ENCODE assay signal across 8 cellular contexts in the genomic region with DNA sequence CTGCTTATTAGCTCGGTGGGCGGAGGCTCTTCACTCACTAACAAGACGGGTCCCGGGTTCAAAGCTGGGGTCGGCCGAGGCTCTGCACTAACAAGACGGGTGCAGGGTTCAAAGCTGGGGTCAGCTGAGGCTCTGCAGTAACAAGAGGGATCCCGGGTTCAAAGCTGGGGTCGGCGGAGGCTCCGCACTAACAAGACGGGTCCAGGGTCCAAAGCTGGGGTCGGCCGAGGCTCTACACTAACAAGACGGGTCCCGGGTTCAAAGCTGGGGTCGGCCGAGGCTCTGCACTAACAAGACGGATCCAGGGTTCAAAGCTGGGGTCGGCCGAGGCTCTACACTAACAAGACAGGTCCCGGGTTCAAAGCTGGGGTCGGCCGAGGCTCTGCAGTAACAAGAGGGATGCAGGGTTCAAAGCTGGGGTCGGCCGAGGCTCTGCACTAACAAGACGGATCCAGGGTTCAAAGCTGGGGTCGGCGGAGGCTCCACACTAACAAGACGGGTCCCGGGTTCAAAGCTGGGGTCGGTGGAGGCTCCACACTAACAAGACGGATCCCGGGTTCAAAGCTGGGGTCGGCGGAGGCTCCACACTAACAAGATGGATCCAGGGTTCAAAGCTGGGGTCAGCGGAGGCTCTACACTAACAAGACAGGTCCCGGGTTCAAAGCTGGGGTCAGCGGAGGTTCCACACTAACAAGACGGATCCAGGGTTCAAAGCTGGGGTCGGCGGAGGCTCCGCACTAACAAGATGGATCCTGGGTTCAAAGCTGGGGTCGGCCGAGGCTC. TPM values are rescaled to one million over a fixed set of nuclear protein-coding genes. Genes with fewer than 3 reads are reported as not detected.
DNase-seq lines count a peak whose midpoint lies in the region; ATAC-seq and TF ChIP-seq lines count a peak whose summit lies in the region.
"Not testable (repeated sequence)": the region's sequence is repeated elsewhere in the genome, so short reads cannot be mapped to it uniquely, and the experiment has no call there.
"Had no signal": no experiment of that assay in that cellular context is flagged by ENCODE, and none has a peak within 500 bp of the region (broad histone marks: within the 10 kb centered on the region; RNA-seq: fewer than 3 reads in every experiment).

No MANE protein-coding gene starts in this region.

- not testable (repeated sequence) for TF ChIP-seq POLR2A in right lobe of liver (IDR thresholded peaks at IDR 0.05); gastrocnemius medialis (IDR thresholded peaks at IDR 0.05)

- H3K9me3 Mint-ChIP-seq in WTC11, nephron, type B pancreatic cell: not testable (repeated sequence)

- DNase-seq in WTC11 (ENCODE audit: low spot score) (peak; percentile 3), colonic mucosa (peak; percentile 7), right lobe of liver (peak; percentile 10 to 49 (median 38))
- DNase-seq in heart right ventricle; gastrocnemius medialis; type B pancreatic cell (ENCODE audit: extremely low spot score, unreplicated experiment): not testable (repeated sequence)

- in situ Hi-C loops in gastrocnemius medialis (cut with MboI; ENCODE audit: low sequenced_read_pairs in 4 of 4) = not testable (repeated sequence)

- intact Hi-C loops in colonic mucosa (cut with DNase I); heart right ventricle (cut with DNase I); right lobe of liver (cut with DNase I); gastrocnemius medialis (cut with DNase I; ENCODE audit: low total_unique reads): not testable (repeated sequence)

- H3K9ac ChIP-seq in colonic mucosa (ENCODE audit: low read depth in 2 of 2, low read length in 2 of 2) = peak overlapping the region in 1 of 2 donors; percentile 57

- not testable (repeated sequence) for H3K4me1 ChIP-seq in colonic mucosa, gastrocnemius medialis
- peaks cover 0 to 21% (median 8%) of the 10 kb centered on the region in 9 donors for H3K4me1 ChIP-seq in heart right ventricle
- peaks cover 0 to 18% (median 5%) of the 10 kb centered on the region in 4 donors for H3K4me1 ChIP-seq in right lobe of liver

- not testable (repeated sequence) for H3K4me3 Mint-ChIP-seq in WTC11, type B pancreatic cell
- H3K4me3 Mint-ChIP-seq in nephron = peak overlapping the region in 1 of 3 experiments; percentile 22

- CTCF ChIA-PET in WTC11 (lab: Charles Lee) = interaction anchor here (0.6 to 1.6 kb wide), 3 partner anchors 74 to 321 kb away, joined by 4 to 5 read pairs (median 4); no protein-coding TSS in a partner anchor

- H3K27ac ChIP-seq in colonic mucosa (peak overlapping the region; percentile 70), heart right ventricle (peak overlapping the region; percentile 67 to 97 (median 84)), right lobe of liver (peak overlapping the region in 1 of 3 donors; percentile 59), gastrocnemius medialis (peak overlapping the region in 3 of 4 donors; percentile 66 to 75 (median 74))

- not testable (repeated sequence) for H3K27me3 ChIP-seq in colonic mucosa, heart right ventricle, right lobe of liver, gastrocnemius medialis

- H3K36me3 ChIP-seq in colonic mucosa, heart right ventricle, right lobe of liver, gastrocnemius medialis: not testable (repeated sequence)

- TF ChIP-seq CTCF in WTC11 (IDR thresholded peaks at IDR 0.05); colonic mucosa (IDR thresholded peaks at IDR 0.05); heart right ventricle (IDR thresholded peaks at IDR 0.05); right lobe of liver (IDR thresholded peaks at IDR 0.05); nephron (IDR thresholded peaks at IDR 0.05; ENCODE audit: unreplicated experiment in 3 of 3); gastrocnemius medialis (IDR thresholded peaks at IDR 0.05 in 4 of 5, conservative IDR thresholded peaks at IDR 0.05 in 1 of 5); type B pancreatic cell (conservative IDR thresholded peaks at IDR 0.05): not testable (repeated sequence)

- H3K9me3 ChIP-seq in colonic mucosa, heart right ventricle, right lobe of liver, gastrocnemius medialis: not testable (repeated sequence)

- H3K27ac Mint-ChIP-seq in WTC11 = not testable (repeated sequence)
- H3K27ac Mint-ChIP-seq in nephron (peak overlapping the region; percentile 63 to 84 (median 74)), type B pancreatic cell (peak overlapping the region; percentile 23)

- not testable (repeated sequence) for H3K27me3 Mint-ChIP-seq in WTC11 (ENCODE audit: low read depth); nephron (ENCODE audit: low read depth); type B pancreatic cell

- not testable (repeated sequence) for ATAC-seq in WTC11, heart right ventricle, right lobe of liver, gastrocnemius medialis

- POLR2A ChIA-PET in WTC11 (lab: Charles Lee) = not testable (repeated sequence)

- H3K4me3 ChIP-seq in colonic mucosa, right lobe of liver: not testable (repeated sequence)
- H3K4me3 ChIP-seq in heart right ventricle = peak overlapping the region in 5 of 10 donors; percentile 9 to 47 (median 37)
- peak overlapping the region in 1 of 4 donors; percentile 34 for H3K4me3 ChIP-seq in gastrocnemius medialis

- not testable (repeated sequence) for H3K36me3 Mint-ChIP-seq in WTC11; nephron (ENCODE audit: low read depth); type B pancreatic cell

- 87 to 92% methylated on average over 45 of the region's 45 CpGs for WGBS in heart right ventricle, 2 donors
- 89% methylated on average over 13 of the region's 45 CpGs for WGBS in right lobe of liver (ENCODE audit: insufficient coverage, low coverage, low lambda C conversion rate, missing lambda C conversion rate)

- H3K4me1 Mint-ChIP-seq in WTC11 (peaks cover 36% of the 10 kb centered on the region), nephron (peaks cover 32% of the 10 kb centered on the region), type B pancreatic cell (ENCODE audit: unreplicated experiment) (peaks cover 22% of the 10 kb centered on the region)

RNA-seq across cellular contexts. Expression of a gene that starts 53.8 kb away (rescaled TPM):
- total RNA-seq in WTC11 (2021) (2.1 to 2.7 TPM (median 2.5 TPM) in 3 replicates), colonic mucosa (1 to 10 TPM; 1.3 to 4.4 TPM), heart right ventricle (10 to 100 TPM in 1 of 10 donors, 1 to 10 TPM in 9; 2.6 to 13.0 (median 4.6) TPM), right lobe of liver (1 to 10 TPM in 2 of 6 experiments, under 1 TPM in 4; 0.40 to 1.7 (median 0.91) TPM), gastrocnemius medialis (1 to 10 TPM; 1.1 to 4.0 (median 3.8) TPM), type B pancreatic cell (ENCODE audit: low replicate concordance) (3.1 and 6.3 TPM in 2 replicates)
- polyA plus RNA-seq in heart right ventricle = 1 to 10 TPM; 2.5 to 4.9 TPM
- total RNA-seq: GM23248 had no signal
